In the genomic region with DNA sequence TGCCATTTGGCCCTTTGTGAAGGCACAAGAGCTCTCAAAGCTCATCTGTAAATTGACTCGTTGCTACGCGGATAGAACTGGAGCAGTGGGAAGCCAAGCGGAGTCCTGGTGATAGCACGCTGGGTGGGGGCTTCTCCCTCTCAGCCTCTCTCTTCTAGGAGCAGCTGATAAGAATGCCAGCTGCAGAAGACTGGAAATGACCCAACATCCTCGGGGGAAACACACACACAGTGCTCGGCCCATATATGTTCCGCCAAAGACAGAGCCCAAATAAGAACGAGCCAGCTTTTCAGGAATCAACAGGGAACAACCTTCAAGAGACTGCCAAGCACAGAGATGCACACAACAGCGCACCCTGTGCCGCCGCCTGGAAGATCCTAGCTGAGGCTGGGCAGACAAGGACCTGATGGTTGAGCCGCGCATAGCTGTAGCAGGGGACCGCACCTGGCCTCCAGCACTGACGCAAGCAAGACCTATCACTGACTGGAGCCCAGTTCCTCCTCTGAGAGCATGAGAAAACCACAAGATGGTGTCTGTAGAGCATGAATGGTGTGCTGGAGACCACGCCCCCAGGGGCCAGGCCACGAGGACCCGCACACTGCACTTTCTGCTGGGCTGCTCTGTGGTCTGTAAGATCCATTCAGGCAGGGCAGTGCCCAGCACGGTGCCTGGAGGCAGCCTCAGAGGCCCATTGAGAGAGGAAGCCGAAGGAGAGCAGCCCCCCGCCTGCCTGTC, we compare ENCODE assay signal across 8 cellular contexts. TPM values are rescaled to one million over a fixed set of nuclear protein-coding genes. Genes with fewer than 3 reads are reported as not detected.
DNase-seq lines count a peak whose midpoint lies in the region; ATAC-seq and TF ChIP-seq lines count a peak whose summit lies in the region.

No MANE protein-coding gene starts in this region.

- H3F3A ChIP-seq in Loucy (ENCODE audit: low read depth), result no peaks in the 10 kb centered on the region

- peak; percentile 38 for ATAC-seq in GM21576 (IDR thresholded peaks at IDR 0.05; ENCODE audit: unreplicated experiment)

- intact Hi-C loops in dorsolateral prefrontal cortex (cut with DNase I), result no loop called here

- H3K9me3 ChIP-seq in Loucy (ENCODE audit: insufficient read depth, low read depth, low read length), result no peaks in the 10 kb centered on the region

- TF ChIP-seq CTCF in GM12865 (IDR thresholded peaks at IDR 0.05; ENCODE audit: insufficient read depth, low read depth, low read length, missing control alignments), result no peak
- TF ChIP-seq CTCF in Loucy (conservative IDR thresholded peaks at IDR 0.05; ENCODE audit: low read length), result no peak
- TF ChIP-seq CTCF in dorsolateral prefrontal cortex (IDR thresholded peaks at IDR 0.05 in 54 of 56, conservative IDR thresholded peaks at IDR 0.05 in 2 of 56; ENCODE audit: low read depth in 1 of 56, partially characterized antibody in 56 of 56), result peak in 3 of 56 donors; percentile 9 to 16 (median 13)

- H3K27ac ChIP-seq in dorsolateral prefrontal cortex, result peak overlapping the region in 52 of 59 donors; percentile 8 to 79 (median 56)

- H3K4me2 ChIP-seq in Loucy (ENCODE audit: low read depth, low read length, poor library complexity, severe bottlenecking), result peak overlapping the region; percentile 73

- no peaks in the 10 kb centered on the region for H3K36me3 ChIP-seq in Loucy (ENCODE audit: insufficient read depth, low read length)

- no peaks in the 10 kb centered on the region for H3K9me2 ChIP-seq in Loucy (replicated peaks; ENCODE audit: low read depth, low read length)

- peak; percentile 95 for DNase-seq in GM12865 (ENCODE audit: low read depth)
- peak; percentile 28 for DNase-seq in activated CD4-positive, CD25-positive, alpha-beta regulatory T cell treated with anti-CD3 and anti-CD28 coated beads, Interleukin-2, amount 50 U/mL, for 16 hours (ENCODE audit: low read depth, low spot score)
- peak in 6 of 10 donors; percentile 29 to 73 (median 66) for DNase-seq in dorsolateral prefrontal cortex
- peak; percentile 43 for DNase-seq in occipital lobe (lab: John Stamatoyannopoulos, UW)
- no peak for DNase-seq in NCI-H1930 (lab: John Stamatoyannopoulos, UW)
- no peak for DNase-seq in A172 (ENCODE audit: low spot score)

- H3K4me3 ChIP-seq in GM12865 (ENCODE audit: low read depth, low read length) (peak overlapping the region; percentile 93), Loucy (ENCODE audit: low read length, poor library complexity, severe bottlenecking) (peak overlapping the region; percentile 57), dorsolateral prefrontal cortex (peak overlapping the region in 56 of 59 donors; percentile 2 to 54 (median 28))

- H4K20me1 ChIP-seq in Loucy (ENCODE audit: insufficient read depth, low read length, poor library complexity, severe bottlenecking), result peaks cover 44% of the 10 kb centered on the region

- peaks cover 90% of the 10 kb centered on the region for H3K4me1 ChIP-seq in Loucy (ENCODE audit: insufficient read depth, low read length, poor library complexity, severe bottlenecking)

- H3K9ac ChIP-seq in Loucy (ENCODE audit: low read depth, low read length, poor library complexity, severe bottlenecking), result peak overlapping the region; percentile 47

- peaks cover 97% of the 10 kb centered on the region for H3K79me2 ChIP-seq in Loucy (ENCODE audit: insufficient read depth, low read length)

- no peaks in the 10 kb centered on the region for H3K27me3 ChIP-seq in Loucy (ENCODE audit: insufficient read depth, low read length, poor library complexity, severe bottlenecking)
- H3K27me3 ChIP-seq in dorsolateral prefrontal cortex, result no peaks in the 10 kb centered on the region

- H2AFZ ChIP-seq in Loucy (ENCODE audit: low read length), result no peak overlapping the region

RNA-seq across cellular contexts. Expression of a gene that starts 16.0 kb away (rescaled TPM):
- total RNA-seq in dorsolateral prefrontal cortex, result 10 to 100 TPM; 27.5 to 64.1 (median 42.2) TPM
- total RNA-seq in occipital lobe, result 25.3 TPM
- total RNA-seq in A172 (2014; rRNA removed; shearing (Covaris generic)), result 29.1 TPM in 2 replicates

RNA-seq across cellular contexts. Expression of a gene that starts 39.7 kb away (rescaled TPM):
- total RNA-seq in dorsolateral prefrontal cortex (10 to 100 TPM in 55 of 120 experiments, 1 to 10 TPM in 65; 5.4 to 17.4 (median 9.8) TPM), occipital lobe (3.3 TPM)
- 8.5 and 10.0 TPM in 2 replicates for total RNA-seq in A172 (2014; rRNA removed; shearing (Covaris generic))

RNA-seq across cellular contexts. Expression of a gene that starts 46.0 kb away (rescaled TPM):
- total RNA-seq in dorsolateral prefrontal cortex, result 10 to 100 TPM; 35.1 to 67.0 (median 47.9) TPM
- total RNA-seq in occipital lobe, result 4.4 TPM
- 2.9 and 3.3 TPM in 2 replicates for total RNA-seq in A172 (2014; rRNA removed; shearing (Covaris generic))

Comparison
In these comparisons a context has a peak if more than half of its experiments do, and no peak if none do; other contexts are left out.
1. DNase-seq: peak in GM12865 (single experiment), activated CD4-positive, CD25-positive, alpha-beta regulatory T cell treated with anti-CD3 and anti-CD28 coated beads, Interleukin-2, amount 50 U/mL, for 16 hours (single experiment), dorsolateral prefrontal cortex (6 of 10) and occipital lobe (single experiment); none in NCI-H1930 (0 of 2) and A172 (single experiment).
2. H3K4me3 ChIP-seq: peak in every context shown above with its lines; median percentile 93 in GM12865; 57 in Loucy; 28 in dorsolateral prefrontal cortex.